ENCODE assay signal across 12 cellular contexts in the genomic region with DNA sequence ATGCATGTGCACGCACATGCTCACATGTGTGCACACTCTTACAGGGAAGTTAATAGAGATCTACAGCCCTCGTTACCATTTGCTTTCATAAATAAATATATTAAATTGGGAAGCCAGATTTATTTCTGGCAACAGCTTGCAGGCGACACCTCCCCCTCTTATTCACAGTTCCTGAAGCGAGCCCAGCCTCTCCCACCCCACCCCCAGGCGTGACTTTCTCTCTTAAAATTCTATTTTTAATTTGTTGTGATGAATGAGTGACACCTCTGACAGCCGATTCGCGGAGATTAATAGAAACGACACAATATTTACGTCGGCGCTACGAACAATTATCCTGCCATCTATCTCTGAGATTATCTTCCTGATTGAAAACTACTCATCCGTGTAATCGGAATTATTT.
DNase-seq lines count a peak whose midpoint lies in the region; ATAC-seq and TF ChIP-seq lines count a peak whose summit lies in the region.
"Had no signal": no experiment of that assay in that cellular context is flagged by ENCODE, and none has a peak within 500 bp of the region (broad histone marks: within the 10 kb centered on the region; RNA-seq: fewer than 3 reads in every experiment).

No MANE protein-coding gene starts in this region.

- H3K4me3 Mint-ChIP-seq in osteocyte (ENCODE audit: unreplicated experiment): no peak overlapping the region
- H3K4me3 Mint-ChIP-seq: B cell; CD8-positive, alpha-beta T cell had no signal

- ATAC-seq in left ventricle myocardium superior: no peak
- ATAC-seq: CD8-positive, alpha-beta T cell had no signal

- no peaks in the 10 kb centered on the region for H3K36me3 Mint-ChIP-seq in osteocyte (ENCODE audit: unreplicated experiment)
- H3K36me3 Mint-ChIP-seq: CD8-positive, alpha-beta T cell had no signal

- TF ChIP-seq CTCF in osteocyte (IDR thresholded peaks at IDR 0.05): no peak

- H3K4me1 Mint-ChIP-seq in osteocyte (ENCODE audit: unreplicated experiment): no peaks in the 10 kb centered on the region

- DNase-seq in cardiac septum (ENCODE audit: low spot score) (peak; percentile 29), left ventricle myocardium superior (no peak), ecto neural progenitor cell (ENCODE audit: low spot score) (peak; percentile 17), osteocyte (ENCODE audit: extremely low spot score, unreplicated experiment) (peak; percentile 59), NCI-H1930 (lab: John Stamatoyannopoulos, UW) (no peak), midbrain (lab: John Stamatoyannopoulos, UW) (no peak)
- DNase-seq: Calu3; CD8-positive, alpha-beta T cell; DMS 273 treated with DMSO at 0.1 percent for 48 hours; GM23248; HCEC 1CT had no signal

- H3K9me3 Mint-ChIP-seq in osteocyte (ENCODE audit: unreplicated experiment): no peaks in the 10 kb centered on the region
- H3K9me3 Mint-ChIP-seq: CD8-positive, alpha-beta T cell had no signal

- intact Hi-C loops in cardiac septum (cut with DNase I): no loop called here
- intact Hi-C loops in left ventricle myocardium superior (cut with micrococcal nuclease): no loop called here

- no peak overlapping the region for H3K27ac Mint-ChIP-seq in osteocyte (ENCODE audit: unreplicated experiment)
- H3K27ac Mint-ChIP-seq: B cell; CD8-positive, alpha-beta T cell had no signal

- peaks cover 12% of the 10 kb centered on the region for H3K27me3 Mint-ChIP-seq in osteocyte (ENCODE audit: unreplicated experiment)

Comparison
In these comparisons a context has a peak if more than half of its experiments do, and no peak if none do; other contexts are left out.
1. DNase-seq: peak in cardiac septum (single experiment), ecto neural progenitor cell (single experiment) and osteocyte (single experiment); none in left ventricle myocardium superior (single experiment), NCI-H1930 (0 of 2) and midbrain (single experiment).